ENCODE assay signal across 1 cellular context in the genomic region with DNA sequence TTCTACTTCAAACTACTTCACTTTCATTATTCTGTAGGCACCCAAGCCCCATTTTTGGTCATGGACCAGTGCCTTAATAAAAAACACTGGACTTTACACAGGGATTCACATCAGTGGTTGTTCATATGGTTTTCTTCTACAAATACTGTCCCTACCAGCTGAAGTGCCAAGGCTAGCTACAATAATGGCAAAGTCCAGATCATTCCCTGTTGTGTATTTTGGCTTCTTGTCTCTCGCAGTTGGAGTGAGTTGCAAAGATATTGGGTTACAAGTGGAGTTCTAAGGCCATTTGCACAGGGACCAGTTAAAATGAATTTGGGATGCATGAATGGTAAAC.
TF ChIP-seq lines count a peak whose summit lies in the region.

No MANE protein-coding gene starts in this region.

TF ChIP-seq in SK-N-SH treated with all-trans-retinoic acid at 6 μM for 48 hours, 23 proteins besides CTCF, POLR2A, EP300 and RAD21 (continued from another document):
- TF ChIP-seq ZNF565 (CRISPR knock-in tag; conservative IDR thresholded peaks at IDR 0.05; ENCODE audit: low read depth) = no peak
- no peak for TF ChIP-seq ESRRG (CRISPR knock-in tag; IDR thresholded peaks at IDR 0.05)
- TF ChIP-seq ZC3H10 (CRISPR knock-in tag; IDR thresholded peaks at IDR 0.05) = no peak
- no peak for TF ChIP-seq CSRNP3 (CRISPR knock-in tag; IDR thresholded peaks at IDR 0.05)
- TF ChIP-seq BACH2 (CRISPR knock-in tag; IDR thresholded peaks at IDR 0.05; ENCODE audit: borderline replicate concordance) = no peak
- TF ChIP-seq ZNF8 (CRISPR knock-in tag; IDR thresholded peaks at IDR 0.05) = no peak
- TF ChIP-seq POU6F1 (CRISPR knock-in tag; IDR thresholded peaks at IDR 0.05; ENCODE audit: borderline replicate concordance, low read depth) = no peak
- TF ChIP-seq TOX (CRISPR knock-in tag; IDR thresholded peaks at IDR 0.05; ENCODE audit: borderline replicate concordance) = no peak
